9 cellular contexts compared by ENCODE assay signal in the genomic region with DNA sequence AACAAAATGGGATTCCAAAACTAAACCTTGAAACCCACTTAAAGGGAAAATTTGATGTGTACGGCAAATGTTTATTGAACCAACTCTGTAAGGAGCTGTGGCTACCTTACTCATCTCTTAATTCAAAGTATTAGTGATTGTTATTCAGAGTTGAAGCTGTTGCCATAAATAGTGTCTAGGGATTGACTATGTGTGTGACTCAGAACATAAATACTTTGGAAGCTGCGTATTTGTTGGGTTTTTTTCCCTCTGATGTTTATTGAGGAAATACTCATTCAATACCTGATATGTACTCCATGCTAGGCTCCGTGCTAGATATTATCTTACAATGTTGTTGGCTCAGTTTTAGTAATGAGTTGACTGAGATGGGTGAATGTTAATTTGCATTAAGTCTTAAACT.
DNase-seq lines count a peak whose midpoint lies in the region; ATAC-seq, FAIRE-seq and TF ChIP-seq lines count a peak whose summit lies in the region.
"Had no signal": no experiment of that assay in that cellular context is flagged by ENCODE, and none has a peak within 500 bp of the region (broad histone marks: within the 10 kb centered on the region; RNA-seq: fewer than 3 reads in every experiment).

No MANE protein-coding gene starts in this region.

- H3K4me1 ChIP-seq in thyroid gland = peaks cover 0 to 9% of the 10 kb centered on the region in 2 donors

- no peaks in the 10 kb centered on the region for H3K9me3 ChIP-seq in thyroid gland

- no peak for TF ChIP-seq POLR2A in thyroid gland (IDR thresholded peaks at IDR 0.05)

- DNase-seq in DMS53 (lab: John Stamatoyannopoulos, UW) = peak; percentile 73
- DNase-seq in HTR-8/SVneo (ENCODE audit: insufficient read length, low spot score) = peak; percentile 55
- peak; percentile 74 to 92 for DNase-seq in cardiac fibroblast (ENCODE audit: low read depth in 2 of 2)
- peak; percentile 67 for DNase-seq in non-pigmented ciliary epithelial cell (ENCODE audit: low read depth)
- no peak for DNase-seq in thyroid gland
- DNase-seq in stimulated activated CD4-positive, alpha-beta T cell treated with anti-CD3 and anti-CD28 coated beads, Interleukin-2, amount 100 ng/mL, for 24 hours = no peak

- no peak overlapping the region for H3K4me3 ChIP-seq in cardiac fibroblast (replicated peaks in 1 of 2; ENCODE audit: low read depth in 2 of 2, low read length in 2 of 2)
- H3K4me3 ChIP-seq in thyroid gland (replicated peaks in 1 of 3) = no peak overlapping the region

- no peaks in the 10 kb centered on the region for H3K27me3 ChIP-seq in thyroid gland

- H3K36me3 ChIP-seq in thyroid gland = no peaks in the 10 kb centered on the region

- no peak overlapping the region for H3K27ac ChIP-seq in thyroid gland

- peak; percentile 36 for FAIRE-seq in HTR-8/SVneo (lab: Jason Lieb, UNC)
- FAIRE-seq: TTC549 had no signal

- TF ChIP-seq CTCF in cardiac fibroblast (IDR thresholded peaks at IDR 0.05; ENCODE audit: low read depth, low read length) = no peak
- TF ChIP-seq CTCF in thyroid gland (IDR thresholded peaks at IDR 0.05) = no peak

- no peak for ATAC-seq in GM19463 (IDR thresholded peaks at IDR 0.05; ENCODE audit: unreplicated experiment)
- no peak for ATAC-seq in GM21723 (IDR thresholded peaks at IDR 0.05; ENCODE audit: unreplicated experiment)

- 64 to 88% methylated on average over 3 of the region's 3 CpGs for WGBS in thyroid gland, 2 donors

- intact Hi-C loops in thyroid gland (cut with DNase I) = no loop called here

Comparison
In these comparisons a context has a peak if more than half of its experiments do, and no peak if none do; other contexts are left out.
1. DNase-seq: peak in DMS53 (single experiment), HTR-8/SVneo (single experiment), cardiac fibroblast (2 of 2) and non-pigmented ciliary epithelial cell (single experiment); none in thyroid gland (0 of 2) and stimulated activated CD4-positive, alpha-beta T cell treated with anti-CD3 and anti-CD28 coated beads, Interleukin-2, amount 100 ng/mL, for 24 hours (0 of 2).